25 cellular contexts compared by ENCODE assay signal in genomic region chr2:69579561-69579960, GRCh38.
DNase-seq lines count a peak whose midpoint lies in the region; ATAC-seq, FAIRE-seq and TF ChIP-seq lines count a peak whose summit lies in the region.
"Had no signal": no experiment of that assay in that cellular context is flagged by ENCODE, and none has a peak within 500 bp of the region (broad histone marks: within the 10 kb centered on the region; RNA-seq: fewer than 3 reads in every experiment).

No MANE protein-coding gene starts in this region.

- H3K9me3 ChIP-seq in left ventricle myocardium inferior (replicated peaks) = no peaks in the 10 kb centered on the region
- H3K9me3 ChIP-seq in right cardiac atrium (ENCODE audit: control insufficient read depth, low read length) = no peaks in the 10 kb centered on the region
- H3K9me3 ChIP-seq in PC-3 (ENCODE audit: low read length) = no peaks in the 10 kb centered on the region
- no peaks in the 10 kb centered on the region for H3K9me3 ChIP-seq in esophagus muscularis mucosa
- H3K9me3 ChIP-seq: esophagus squamous epithelium, pancreas, right lobe of liver had no signal

- no peak for FAIRE-seq in HTR-8/SVneo (lab: Jason Lieb, UNC)
- FAIRE-seq: GM12891, pancreas had no signal

- H3K36me3 ChIP-seq in left ventricle myocardium inferior (no peaks in the 10 kb centered on the region), PC-3 (ENCODE audit: low read depth, low read length) (no peaks in the 10 kb centered on the region), esophagus muscularis mucosa (no peaks in the 10 kb centered on the region)
- H3K36me3 ChIP-seq: esophagus squamous epithelium, pancreas, right lobe of liver had no signal

- H3K4me2 ChIP-seq in PC-3 (ENCODE audit: low read length) = 0 out of 2 replicates have a peak overlapping the region, but pooled peaks have one; percentile 13
- H3K4me2 ChIP-seq: GM23338 had no signal

- no peaks in the 10 kb centered on the region for H3K27me3 Mint-ChIP-seq in effector memory CD8-positive, alpha-beta T cell

- H3K27me3 ChIP-seq in left ventricle myocardium inferior (ENCODE audit: low read depth) (no peaks in the 10 kb centered on the region), right cardiac atrium (ENCODE audit: control insufficient read depth, insufficient read depth) (no peaks in the 10 kb centered on the region), PC-3 (ENCODE audit: low read length) (no peaks in the 10 kb centered on the region), esophagus muscularis mucosa (no peaks in the 10 kb centered on the region)
- H3K27me3 ChIP-seq: esophagus squamous epithelium, pancreas, right lobe of liver had no signal

- no peaks in the 10 kb centered on the region for H3K9me3 Mint-ChIP-seq in effector memory CD8-positive, alpha-beta T cell
- H3K9me3 Mint-ChIP-seq: GM23338 had no signal

- H3K27ac ChIP-seq in left ventricle myocardium inferior (replicated peaks) = peak overlapping the region; percentile 69
- no peak overlapping the region for H3K27ac ChIP-seq in right cardiac atrium (ENCODE audit: low read length)
- H3K27ac ChIP-seq in PC-3 (ENCODE audit: low read length) = no peak overlapping the region
- H3K27ac ChIP-seq in esophagus muscularis mucosa (replicated peaks in 1 of 4) = no peak overlapping the region
- H3K27ac ChIP-seq: esophagus squamous epithelium, pancreas, right lobe of liver had no signal

- no peak for TF ChIP-seq POLR2A in esophagus muscularis mucosa (IDR thresholded peaks at IDR 0.05; ENCODE audit: low read depth)

- peaks cover 72 to 81% of the 10 kb centered on the region in 2 donors for H3K4me1 Mint-ChIP-seq in effector memory CD8-positive, alpha-beta T cell (ENCODE audit: low read depth in 2 of 2)

- H3K36me3 Mint-ChIP-seq in effector memory CD8-positive, alpha-beta T cell (ENCODE audit: insufficient read depth) = peaks cover 10% of the 10 kb centered on the region

- TF ChIP-seq EP300 in esophagus muscularis mucosa (IDR thresholded peaks at IDR 0.05) = no peak

- H4K20me1 ChIP-seq in PC-3 (ENCODE audit: low read length) = no peaks in the 10 kb centered on the region

- H3K9me2 ChIP-seq in PC-3 (replicated peaks; ENCODE audit: low read length) = no peaks in the 10 kb centered on the region

- no peaks in the 10 kb centered on the region for H3F3A ChIP-seq in PC-3 (ENCODE audit: low read length, unreplicated experiment)

- ATAC-seq in right cardiac atrium (no peak), PC-3 (peak; percentile 53)
- no peak for ATAC-seq in effector memory CD8-positive, alpha-beta T cell (replicated peaks)
- ATAC-seq: GM23338, pancreas, right lobe of liver had no signal

- intact Hi-C loops in left ventricle myocardium inferior (cut with micrococcal nuclease) (no loop called here), right cardiac atrium (cut with DNase I) (no loop called here), PC-3 (cut with micrococcal nuclease) (no loop called here), esophagus muscularis mucosa (cut with DNase I) (no loop called here)

- BruUV-seq in PC-3 (replicated peaks; lab: Mats Ljungman, UMichigan) = no TSS peak

- H3K27ac Mint-ChIP-seq in effector memory CD8-positive, alpha-beta T cell = peak overlapping the region; percentile 90 to 92

- H3K4me3 ChIP-seq in left ventricle myocardium inferior (no peak overlapping the region), right cardiac atrium (ENCODE audit: low read length) (no peak overlapping the region), PC-3 (ENCODE audit: low read length) (no peak overlapping the region), esophagus muscularis mucosa (no peak overlapping the region)
- H3K4me3 ChIP-seq: esophagus squamous epithelium, GM23338, pancreas, right lobe of liver had no signal

- no peak overlapping the region for H3K9ac ChIP-seq in PC-3 (ENCODE audit: low read length)

- CTCF ChIA-PET in PC-3 (lab: Charles Lee) = no interaction called here

- no peak for TF ChIP-seq CTCF in left ventricle myocardium inferior (IDR thresholded peaks at IDR 0.05; ENCODE audit: borderline replicate concordance)
- TF ChIP-seq CTCF in PC-3 (conservative IDR thresholded peaks at IDR 0.05; ENCODE audit: low read depth, low read length) = no peak
- TF ChIP-seq CTCF in esophagus muscularis mucosa (IDR thresholded peaks at IDR 0.05) = no peak

- 85% methylated on average over 3 of the region's 3 CpGs for WGBS in right cardiac atrium
- 92% methylated on average over 3 of the region's 3 CpGs for WGBS in esophagus muscularis mucosa

- peak overlapping the region in 1 of 2 donors; percentile 39 for H3K4me3 Mint-ChIP-seq in effector memory CD8-positive, alpha-beta T cell
- H3K4me3 Mint-ChIP-seq: GM23338 had no signal

- H3K4me1 ChIP-seq in left ventricle myocardium inferior (peaks cover 87% of the 10 kb centered on the region), right cardiac atrium (ENCODE audit: control insufficient read depth, insufficient read depth, low read length) (peaks cover 21% of the 10 kb centered on the region), PC-3 (ENCODE audit: insufficient read depth, low read length) (peaks cover 23% of the 10 kb centered on the region), esophagus muscularis mucosa (peaks cover 37 to 57% (median 51%) of the 10 kb centered on the region in 4 donors)

- DNase-seq in left ventricle myocardium inferior (no peak), right cardiac atrium (no peak), PC-3 (no peak), esophagus muscularis mucosa (ENCODE audit: extremely low spot score) (no peak), NCI-H510A treated with DMSO at 0.1 percent for 48 hours (lab: John Stamatoyannopoulos, UW) (no peak), NCI-H524 (lab: John Stamatoyannopoulos, UW) (no peak), HTR-8/SVneo (ENCODE audit: insufficient read length, low spot score) (no peak)
- DNase-seq in effector memory CD8-positive, alpha-beta T cell = no peak
- DNase-seq: activated CD4-positive, alpha-beta T cell treated with anti-CD3 and anti-CD28 coated beads for 4 hours; activated CD8-positive, alpha-beta memory T cell treated with anti-CD3 and anti-CD28 coated beads, Interleukin-2, amount 50 U/mL, for 4 hours; activated gamma-delta T cell treated with Interleukin-2 at 50 U/mL for 16 hours; aorta; C1 segment of cervical spinal cord; central memory CD4-positive, alpha-beta T cell; effector CD4-positive, alpha-beta T cell; esophagus squamous epithelium; kidney glomerular epithelial cell; mammary epithelial cell; NCI-H1105; NCI-H526 treated with DMSO at 0.1 percent for 48 hours; pancreas; right lobe of liver; stimulated activated CD4-positive, alpha-beta T cell treated with anti-CD3 and anti-CD28 coated beads, Interleukin-15, amount 100 ng/mL, for 24 hours had no signal

- H2AFZ ChIP-seq in PC-3 (ENCODE audit: low read length) = no peak overlapping the region
- H2AFZ ChIP-seq: GM23338 had no signal

- POLR2A ChIA-PET in PC-3 (lab: Charles Lee; ENCODE audit: unreplicated experiment) = no interaction called here

- peaks cover 65% of the 10 kb centered on the region for H3K79me2 ChIP-seq in PC-3 (ENCODE audit: low read length)
